In genomic region chr6:127515794-127516675, GRCh38 we compare ENCODE assay signal across 1 cellular context.
TF ChIP-seq lines count a peak whose summit lies in the region.

No MANE protein-coding gene starts in this region.

TF ChIP-seq in HepG2, 621 proteins besides CTCF, POLR2A, EP300 and RAD21 (continued from another document and continues in another):
- no peak for TF ChIP-seq STAG1 (CRISPR knock-in tag; IDR thresholded peaks at IDR 0.05)
- TF ChIP-seq KLF12 (CRISPR knock-in tag; IDR thresholded peaks at IDR 0.05; ENCODE audit: borderline replicate concordance): no peak
- TF ChIP-seq NONO (IDR thresholded peaks at IDR 0.05): no peak
- no peak for TF ChIP-seq NONO (CRISPR knock-in tag; conservative IDR thresholded peaks at IDR 0.05)
- TF ChIP-seq ZBTB14 (CRISPR knock-in tag; IDR thresholded peaks at IDR 0.05): no peak
- 0 out of 2 replicates have a peak, but pooled peaks have one; percentile 63 for TF ChIP-seq GZF1 (CRISPR knock-in tag; IDR thresholded peaks at IDR 0.05)
- TF ChIP-seq ZNF720 (CRISPR knock-in tag; IDR thresholded peaks at IDR 0.05): no peak
- TF ChIP-seq ARHGAP35 (CRISPR knock-in tag; IDR thresholded peaks at IDR 0.05; ENCODE audit: borderline replicate concordance): no peak
- TF ChIP-seq E2F5 (CRISPR knock-in tag; conservative IDR thresholded peaks at IDR 0.05): peak; percentile 55; the same call in 1 of the 2 replicates
- no peak for TF ChIP-seq FOXA1 (IDR thresholded peaks at IDR 0.05)
- no peak for TF ChIP-seq FOXA1 (CRISPR knock-in tag; IDR thresholded peaks at IDR 0.05)
- TF ChIP-seq ZNF670 (CRISPR knock-in tag; IDR thresholded peaks at IDR 0.05; ENCODE audit: borderline replicate concordance): peak; percentile 81; the same call in 1 of the 2 replicates
- TF ChIP-seq ZNF558 (CRISPR knock-in tag; IDR thresholded peaks at IDR 0.05; ENCODE audit: borderline replicate concordance): peak; percentile 41; the same call in 1 of the 2 replicates
- TF ChIP-seq PBX3 (CRISPR knock-in tag; IDR thresholded peaks at IDR 0.05; ENCODE audit: borderline replicate concordance): no peak
- no peak for TF ChIP-seq ZNF275 (CRISPR knock-in tag; IDR thresholded peaks at IDR 0.05; ENCODE audit: borderline replicate concordance)
- TF ChIP-seq ZNF337 (CRISPR knock-in tag; IDR thresholded peaks at IDR 0.05; ENCODE audit: borderline replicate concordance, low read depth): no peak
- peak; percentile 68; the same call in 1 of the 2 replicates for TF ChIP-seq ZSCAN12 (CRISPR knock-in tag; IDR thresholded peaks at IDR 0.05)
- TF ChIP-seq ZGPAT (CRISPR knock-in tag; IDR thresholded peaks at IDR 0.05): peak; percentile 71; the same call in 1 of the 2 replicates
- no peak for TF ChIP-seq ZNF83 (CRISPR knock-in tag; IDR thresholded peaks at IDR 0.05; ENCODE audit: borderline replicate concordance)
- no peak for TF ChIP-seq ZNF318 (CRISPR knock-in tag; IDR thresholded peaks at IDR 0.05)
- TF ChIP-seq ZNF878 (CRISPR knock-in tag; IDR thresholded peaks at IDR 0.05): 0 out of 2 replicates have a peak, but pooled peaks have one; percentile 52
- TF ChIP-seq ATF5 (CRISPR knock-in tag; IDR thresholded peaks at IDR 0.05; ENCODE audit: low read depth): no peak
- peak; percentile 96 for TF ChIP-seq ZNF563 (CRISPR knock-in tag; IDR thresholded peaks at IDR 0.05)
- peak; percentile 38; the same call in 1 of the 2 replicates for TF ChIP-seq ZNF747 (CRISPR knock-in tag; IDR thresholded peaks at IDR 0.05; ENCODE audit: borderline replicate concordance)
- TF ChIP-seq SP140L (CRISPR knock-in tag; IDR thresholded peaks at IDR 0.05; ENCODE audit: borderline replicate concordance): no peak; the same call in 1 of the 2 replicates
- TF ChIP-seq NR2F6 (IDR thresholded peaks at IDR 0.05): no peak
- no peak for TF ChIP-seq NR2F6 (CRISPR knock-in tag; IDR thresholded peaks at IDR 0.05)
- TF ChIP-seq NBN (conservative IDR thresholded peaks at IDR 0.05): no peak
- peak; percentile 46; the same call in 1 of the 2 replicates for TF ChIP-seq ZNF329 (CRISPR knock-in tag; IDR thresholded peaks at IDR 0.05; ENCODE audit: low read depth)
- 0 out of 2 replicates have a peak, but pooled peaks have one; percentile 49 for TF ChIP-seq ZNF780A (CRISPR knock-in tag; IDR thresholded peaks at IDR 0.05)
- TF ChIP-seq ZNF629 (CRISPR knock-in tag; conservative IDR thresholded peaks at IDR 0.05): no peak
- 0 out of 2 replicates have a peak, but pooled peaks have one; percentile 39 for TF ChIP-seq GFI1 (CRISPR knock-in tag; IDR thresholded peaks at IDR 0.05; ENCODE audit: borderline replicate concordance)
- TF ChIP-seq ZFP41 (CRISPR knock-in tag; IDR thresholded peaks at IDR 0.05; ENCODE audit: borderline replicate concordance): no peak
- no peak for TF ChIP-seq ZBTB34 (CRISPR knock-in tag; IDR thresholded peaks at IDR 0.05)
- TF ChIP-seq ELF3 (CRISPR knock-in tag; IDR thresholded peaks at IDR 0.05): peak; percentile 56; the same call in 1 of the 2 replicates
- 0 out of 4 replicates have a peak, but pooled peaks have one; percentile 11 to 30 for TF ChIP-seq HMGXB4 (CRISPR knock-in tag; IDR thresholded peaks at IDR 0.05; ENCODE audit: borderline replicate concordance in 1 of 2, low read depth in 1 of 2)
- TF ChIP-seq AGO1 (IDR thresholded peaks at IDR 0.05; ENCODE audit: low read depth, low read length, poor library complexity, severe bottlenecking): no peak
- TF ChIP-seq ISL2 (CRISPR knock-in tag; IDR thresholded peaks at IDR 0.05): peak; percentile 74
- peak; percentile 92; the same call in 1 of the 2 replicates for TF ChIP-seq FOXC1 (CRISPR knock-in tag; IDR thresholded peaks at IDR 0.05; ENCODE audit: borderline replicate concordance)
- TF ChIP-seq MIER2 (CRISPR knock-in tag; IDR thresholded peaks at IDR 0.05): peak; percentile 97
